Comparison of ENCODE assay signal across 24 cellular contexts in genomic region chr9:134051319-134051718, GRCh38. TPM values are rescaled to one million over a fixed set of nuclear protein-coding genes. Genes with fewer than 3 reads are reported as not detected.
DNase-seq lines count a peak whose midpoint lies in the region; ATAC-seq, FAIRE-seq and TF ChIP-seq lines count a peak whose summit lies in the region.
"Had no signal": no experiment of that assay in that cellular context is flagged by ENCODE, and none has a peak within 500 bp of the region (broad histone marks: within the 10 kb centered on the region; RNA-seq: fewer than 3 reads in every experiment).

No MANE protein-coding gene starts in this region.

- H3K27ac ChIP-seq in liver (ENCODE audit: low read depth in 1 of 2, low read length in 2 of 2) (no peak overlapping the region), HepG2 (ENCODE audit: extremely low read length, insufficient read depth, low read length) (no peak overlapping the region)
- H3K27ac ChIP-seq: 22Rv1; BLaER1 treated with 17β-estradiol and CSF1 and Interleukin-3, amounts not matched to agents 10 nM and 100 nM had no signal

- FAIRE-seq in HepG2 (lab: Jason Lieb, UNC) = no peak
- FAIRE-seq: H54, RCC 7860 had no signal

- WGBS in liver = 77% methylated on average over 16 of the region's 16 CpGs
- 92% methylated on average over 16 of the region's 16 CpGs for WGBS in HepG2 (ENCODE audit: low lambda C conversion rate)

- no peak for DNase-seq in activated CD4-positive, alpha-beta T cell treated with anti-CD3 and anti-CD28 coated beads, Interleukin-2, amount 10 ng/mL, durations not matched to agents 24 days and 14 days
- DNase-seq in activated CD4-positive, alpha-beta T cell treated with anti-CD3 and anti-CD28 coated beads, Interleukin-2, amount 10 ng/mL, durations not matched to agents 7 days and 5 days = no peak
- no peak for DNase-seq in HepG2 (ENCODE audit: low spot score)
- DNase-seq in myocyte (ENCODE audit: low read depth) = peak; percentile 72
- no peak for DNase-seq in stimulated activated CD4-positive, alpha-beta T cell treated with anti-CD3 and anti-CD28 coated beads, Interleukin-4, amount 100 ng/mL, for 1 hour
- no peak for DNase-seq in NCI-H2196 (lab: John Stamatoyannopoulos, UW; ENCODE audit: unreplicated experiment)
- no peak for DNase-seq in nucleus accumbens (lab: John Stamatoyannopoulos, UW)
- DNase-seq: Caco-2; CD4-positive, alpha-beta memory T cell; DMS 273 treated with DMSO at 0.1 percent for 48 hours; DMS79 treated with DMSO at 0.1 percent for 48 hours; Karpas-422; NCI-H1694 treated with DMSO at 0.1 percent for 48 hours; NCI-H2081 treated with DMSO at 0.1 percent for 48 hours; NCI-H2171 treated with DMSO at 0.1 percent for 48 hours; NCI-H446; NCI-H526; OCI-M1; SHP77 had no signal

- no peaks in the 10 kb centered on the region for H3K9me3 Mint-ChIP-seq in activated CD4-positive, alpha-beta T cell treated with anti-CD3 and anti-CD28 coated beads, Interleukin-2, amount 10 ng/mL, durations not matched to agents 24 days and 14 days
- no peaks in the 10 kb centered on the region for H3K9me3 Mint-ChIP-seq in activated CD4-positive, alpha-beta T cell treated with anti-CD3 and anti-CD28 coated beads, Interleukin-2, amount 10 ng/mL, durations not matched to agents 7 days and 5 days

- no peak overlapping the region for H3K9ac ChIP-seq in liver (ENCODE audit: low read depth in 1 of 2, low read length in 2 of 2)
- H3K9ac ChIP-seq in HepG2 (ENCODE audit: insufficient read depth, low read depth, low read length) = no peak overlapping the region
- H3K9ac ChIP-seq: BLaER1 treated with 17β-estradiol and CSF1 and Interleukin-3, amounts not matched to agents 10 nM and 100 nM had no signal

- peaks cover 26% of the 10 kb centered on the region for H3K79me2 ChIP-seq in HepG2 (ENCODE audit: insufficient read depth, low read length)

- no peaks in the 10 kb centered on the region for H3K27me3 Mint-ChIP-seq in activated CD4-positive, alpha-beta T cell treated with anti-CD3 and anti-CD28 coated beads, Interleukin-2, amount 10 ng/mL, durations not matched to agents 24 days and 14 days
- no peaks in the 10 kb centered on the region for H3K27me3 Mint-ChIP-seq in activated CD4-positive, alpha-beta T cell treated with anti-CD3 and anti-CD28 coated beads, Interleukin-2, amount 10 ng/mL, durations not matched to agents 7 days and 5 days
- H3K27me3 Mint-ChIP-seq: CD4-positive, alpha-beta memory T cell had no signal

- no peak overlapping the region for H3K4me2 ChIP-seq in HepG2 (ENCODE audit: low read depth, low read length)
- H3K4me2 ChIP-seq: BLaER1 treated with 17β-estradiol and CSF1 and Interleukin-3, amounts not matched to agents 10 nM and 100 nM had no signal

- in situ Hi-C loops in HepG2 (cut with HindIII; ENCODE audit: extremely low pct_ligation_motif_present, low pct_unique_long_range_greater_than_20kb) = no loop called here

- no peaks in the 10 kb centered on the region for H3K27me3 ChIP-seq in liver (ENCODE audit: control insufficient read depth in 4 of 4, insufficient read depth in 4 of 4, low read length in 3 of 4)
- H3K27me3 ChIP-seq in HepG2 (ENCODE audit: control insufficient read depth in 1 of 2, insufficient read depth in 2 of 2, low read length in 2 of 2) = no peaks in the 10 kb centered on the region
- H3K27me3 ChIP-seq: BLaER1 treated with 17β-estradiol and CSF1 and Interleukin-3, amounts not matched to agents 10 nM and 100 nM had no signal

- no peaks in the 10 kb centered on the region for H4K20me1 ChIP-seq in HepG2 (ENCODE audit: insufficient read depth, low read length)

- TF ChIP-seq POLR2A in HepG2 (IDR thresholded peaks at IDR 0.05; ENCODE audit: insufficient read depth in 1 of 2, low read depth in 2 of 2, low read length in 2 of 2) = no peak

- CTCF ChIA-PET in activated CD4-positive, alpha-beta T cell treated with anti-CD3 and anti-CD28 coated beads, Interleukin-2, amount 10 ng/mL, durations not matched to agents 7 days and 5 days (lab: Charles Lee) = interaction anchor here (1.0 to 1.8 kb wide), 4 partner anchors 9 to 47 kb away, joined by 3 to 4 read pairs (median 3); no protein-coding TSS in a partner anchor
- CTCF ChIA-PET in HepG2 (lab: Yijun Ruan, JAX; ENCODE audit: low intra/inter-chr PET ratio, low total read pairs) = no interaction called here

- no peak for TF ChIP-seq CTCF in liver (IDR thresholded peaks at IDR 0.05; ENCODE audit: low read depth, low read length, missing input control)
- TF ChIP-seq CTCF in HepG2 (CRISPR knock-in tag; IDR thresholded peaks at IDR 0.05) = no peak

- H3K4me3 ChIP-seq in liver (ENCODE audit: low read depth in 1 of 3, low read length in 3 of 3) = no peak overlapping the region
- H3K4me3 ChIP-seq in HepG2 (replicated peaks in 1 of 3; ENCODE audit: insufficient read depth in 1 of 3, low read depth in 2 of 3, low read length in 3 of 3) = no peak overlapping the region
- H3K4me3 ChIP-seq: BLaER1 treated with 17β-estradiol and CSF1 and Interleukin-3, amounts not matched to agents 10 nM and 100 nM had no signal

- H2AFZ ChIP-seq in HepG2 (ENCODE audit: low read length) = no peak overlapping the region

- H3K36me3 ChIP-seq in liver (ENCODE audit: control insufficient read depth in 4 of 4, insufficient read depth in 3 of 4, low read depth in 1 of 4, low read length in 3 of 4) (peaks cover 3 to 22% (median 13%) of the 10 kb centered on the region in 4 donors), HepG2 (replicated peaks in 1 of 2; ENCODE audit: control insufficient read depth in 1 of 2, insufficient read depth in 2 of 2, low read length in 2 of 2) (peaks cover 40 to 66% of the 10 kb centered on the region in 2 experiments)

- ATAC-seq in HepG2 = no peak

- POLR2A ChIA-PET in activated CD4-positive, alpha-beta T cell treated with anti-CD3 and anti-CD28 coated beads, Interleukin-2, amount 10 ng/mL, durations not matched to agents 7 days and 5 days (lab: Charles Lee) = no interaction called here
- POLR2A ChIA-PET in HepG2 (lab: Yijun Ruan, JAX) = no interaction called here

- H3K4me1 ChIP-seq in liver (ENCODE audit: control insufficient read depth in 4 of 4, insufficient read depth in 4 of 4, low read length in 3 of 4) = peaks cover 13 to 76% (median 48%) of the 10 kb centered on the region in 4 donors
- H3K4me1 ChIP-seq in HepG2 (ENCODE audit: insufficient read depth, low read length) = peaks cover 9% of the 10 kb centered on the region
- H3K4me1 ChIP-seq: Caco-2 had no signal

- intact Hi-C loops in activated CD4-positive, alpha-beta T cell treated with anti-CD3 and anti-CD28 coated beads, Interleukin-2, amount 10 ng/mL, durations not matched to agents 24 days and 14 days (cut with micrococcal nuclease) = no loop called here
- intact Hi-C loops in HepG2 (cut with micrococcal nuclease; ENCODE audit: unreplicated experiment) = no loop called here

- H3K36me3 Mint-ChIP-seq in activated CD4-positive, alpha-beta T cell treated with anti-CD3 and anti-CD28 coated beads, Interleukin-2, amount 10 ng/mL, durations not matched to agents 24 days and 14 days (ENCODE audit: low read depth) = peaks cover 11% of the 10 kb centered on the region
- H3K36me3 Mint-ChIP-seq in activated CD4-positive, alpha-beta T cell treated with anti-CD3 and anti-CD28 coated beads, Interleukin-2, amount 10 ng/mL, durations not matched to agents 7 days and 5 days (ENCODE audit: low read depth) = peaks cover 8% of the 10 kb centered on the region

- H3K9me3 ChIP-seq in liver (ENCODE audit: control insufficient read depth in 4 of 4, low read length in 3 of 4) (no peaks in the 10 kb centered on the region), HepG2 (ENCODE audit: low read length) (no peaks in the 10 kb centered on the region)
- H3K9me3 ChIP-seq: BLaER1 treated with 17β-estradiol and CSF1 and Interleukin-3, amounts not matched to agents 10 nM and 100 nM; Caco-2 had no signal

- H3K4me3 Mint-ChIP-seq in activated CD4-positive, alpha-beta T cell treated with anti-CD3 and anti-CD28 coated beads, Interleukin-2, amount 10 ng/mL, durations not matched to agents 24 days and 14 days = no peak overlapping the region
- no peak overlapping the region for H3K4me3 Mint-ChIP-seq in activated CD4-positive, alpha-beta T cell treated with anti-CD3 and anti-CD28 coated beads, Interleukin-2, amount 10 ng/mL, durations not matched to agents 7 days and 5 days
- H3K4me3 Mint-ChIP-seq: CD4-positive, alpha-beta memory T cell had no signal

- no peak for TF ChIP-seq EP300 in HepG2 (IDR thresholded peaks at IDR 0.05; ENCODE audit: low read depth in 2 of 2, low read length in 2 of 2)
- TF ChIP-seq EP300 in HepG2 (CRISPR knock-in tag; IDR thresholded peaks at IDR 0.05; ENCODE audit: borderline replicate concordance) = no peak

- no peak for TF ChIP-seq RAD21 in liver (IDR thresholded peaks at IDR 0.05)
- no peak for TF ChIP-seq RAD21 in HepG2 (CRISPR knock-in tag; IDR thresholded peaks at IDR 0.05)

- H3K4me1 Mint-ChIP-seq in activated CD4-positive, alpha-beta T cell treated with anti-CD3 and anti-CD28 coated beads, Interleukin-2, amount 10 ng/mL, durations not matched to agents 24 days and 14 days = no peaks in the 10 kb centered on the region
- H3K4me1 Mint-ChIP-seq in activated CD4-positive, alpha-beta T cell treated with anti-CD3 and anti-CD28 coated beads, Interleukin-2, amount 10 ng/mL, durations not matched to agents 7 days and 5 days = peaks cover 2% of the 10 kb centered on the region

- BruUV-seq in HepG2 (replicated peaks; lab: Mats Ljungman, UMichigan) = no TSS peak

- peak overlapping the region; percentile 3 for H3K27ac Mint-ChIP-seq in activated CD4-positive, alpha-beta T cell treated with anti-CD3 and anti-CD28 coated beads, Interleukin-2, amount 10 ng/mL, durations not matched to agents 24 days and 14 days
- no peak overlapping the region for H3K27ac Mint-ChIP-seq in activated CD4-positive, alpha-beta T cell treated with anti-CD3 and anti-CD28 coated beads, Interleukin-2, amount 10 ng/mL, durations not matched to agents 7 days and 5 days

RNA-seq across cellular contexts. Expression of gene BRD3, which starts 16.5 kb away (rescaled TPM):
- total RNA-seq in activated CD4-positive, alpha-beta T cell treated with anti-CD3 and anti-CD28 coated beads, Interleukin-2, amount 10 ng/mL, durations not matched to agents 24 days and 14 days = 32.3 and 40.9 TPM in 2 replicates
- total RNA-seq in activated CD4-positive, alpha-beta T cell treated with anti-CD3 and anti-CD28 coated beads, Interleukin-2, amount 10 ng/mL, durations not matched to agents 7 days and 5 days = 10 to 100 TPM; 40.1 to 47.4 TPM
- total RNA-seq in liver (10 to 100 TPM; 10.5 to 17.7 TPM), HepG2 (2016; rRNA removed; fragmentation: Illumina TruSeq; extraction: Trizol) (5.9 and 11.2 TPM in 2 replicates), myocyte (14.2 and 19.0 TPM in 2 replicates)
- polyA plus RNA-seq in liver (10 to 100 TPM in 1 of 2 donors, 1 to 10 TPM in 1; 7.2 to 14.9 TPM), HepG2 (2011; rRNA removed) (12.8 and 12.9 TPM in 2 replicates)
- total RNA-seq in HepG2 (2016; cell fraction: cytosol; rRNA removed; fragmentation: Illumina TruSeq; extraction: Trizol; ENCODE audit: low read depth) = 1.2 TPM in 2 replicates
- 7.7 and 8.4 TPM in 2 replicates for total RNA-seq in HepG2 (2016; cell fraction: insoluble cytoplasmic fraction; rRNA removed; fragmentation: Illumina TruSeq; extraction: Trizol)
- total RNA-seq in HepG2 (2016; cell fraction: membrane; rRNA removed; fragmentation: Illumina TruSeq; extraction: Trizol) = 4.3 and 4.8 TPM in 2 replicates
- 8.6 and 9.0 TPM in 2 replicates for total RNA-seq in HepG2 (2016; cell fraction: nucleus; rRNA removed; fragmentation: Illumina TruSeq; extraction: Trizol)
- polyA plus RNA-seq in HepG2 (2011; cell fraction: cytosol; rRNA removed) = 7.3 and 8.3 TPM in 2 replicates
- 33.7 and 42.3 TPM in 2 replicates for polyA plus RNA-seq in HepG2 (2011; cell fraction: nucleus; rRNA removed)
- 22.7 and 27.4 TPM in 2 replicates for polyA plus RNA-seq in HepG2 (2012)
- polyA plus RNA-seq in HepG2 (2016; cell fraction: cytosol; fragmentation: Illumina TruSeq; extraction: Trizol; ENCODE audit: low read depth) = 1.8 and 2.3 TPM in 2 replicates
- polyA plus RNA-seq in HepG2 (2016; cell fraction: insoluble cytoplasmic fraction; fragmentation: Illumina TruSeq; extraction: Trizol; ENCODE audit: low read depth) = 12.6 and 17.1 TPM in 2 replicates
- polyA plus RNA-seq in HepG2 (2016; cell fraction: membrane; fragmentation: Illumina TruSeq; extraction: Trizol; ENCODE audit: low read depth) = 4.3 and 4.6 TPM in 2 replicates
- 21.2 and 21.4 TPM in 2 replicates for polyA plus RNA-seq in HepG2 (2016; cell fraction: nucleus; fragmentation: Illumina TruSeq; extraction: Trizol; ENCODE audit: insufficient read depth, low read depth)
- 15.0 and 25.5 TPM in 2 replicates for polyA minus RNA-seq in HepG2 (2011; rRNA and poly(A)+ RNA removed; ENCODE audit: low replicate concordance)
- 23.5 and 27.0 TPM in 2 replicates for polyA minus RNA-seq in HepG2 (2011; cell fraction: cytosol; rRNA and poly(A)+ RNA removed)
- 13.3 and 16.8 TPM in 2 replicates for polyA minus RNA-seq in HepG2 (2011; cell fraction: nucleus; rRNA and poly(A)+ RNA removed)
- polyA plus RNA-seq in myocyte (2012) = 19.3 TPM

RNA-seq across cellular contexts. Expression of gene BRD3OS, which starts 26.0 kb away (rescaled TPM):
- total RNA-seq in activated CD4-positive, alpha-beta T cell treated with anti-CD3 and anti-CD28 coated beads, Interleukin-2, amount 10 ng/mL, durations not matched to agents 24 days and 14 days = 12.6 and 14.9 TPM in 2 replicates
- 10 to 100 TPM; 11.1 to 12.9 TPM for total RNA-seq in activated CD4-positive, alpha-beta T cell treated with anti-CD3 and anti-CD28 coated beads, Interleukin-2, amount 10 ng/mL, durations not matched to agents 7 days and 5 days
- total RNA-seq in liver (1 to 10 TPM; 2.6 to 3.2 TPM), HepG2 (2016; rRNA removed; fragmentation: Illumina TruSeq; extraction: Trizol) (4.9 and 5.0 TPM in 2 replicates), myocyte (10.5 and 13.4 TPM in 2 replicates)
- polyA plus RNA-seq in liver (1 to 10 TPM; 2.1 to 5.1 TPM), HepG2 (2011; rRNA removed) (3.9 and 5.7 TPM in 2 replicates)
- total RNA-seq in HepG2 (2016; cell fraction: cytosol; rRNA removed; fragmentation: Illumina TruSeq; extraction: Trizol; ENCODE audit: low read depth) = 2.6 and 4.1 TPM in 2 replicates
- 4.9 and 5.5 TPM in 2 replicates for total RNA-seq in HepG2 (2016; cell fraction: insoluble cytoplasmic fraction; rRNA removed; fragmentation: Illumina TruSeq; extraction: Trizol)
- total RNA-seq in HepG2 (2016; cell fraction: membrane; rRNA removed; fragmentation: Illumina TruSeq; extraction: Trizol) = 10.3 and 11.9 TPM in 2 replicates
- total RNA-seq in HepG2 (2016; cell fraction: nucleus; rRNA removed; fragmentation: Illumina TruSeq; extraction: Trizol) = 3.1 and 4.3 TPM in 2 replicates
- 3.3 and 4.0 TPM in 2 replicates for polyA plus RNA-seq in HepG2 (2011; cell fraction: cytosol; rRNA removed)
- polyA plus RNA-seq in HepG2 (2011; cell fraction: nucleus; rRNA removed) = 3.3 and 3.7 TPM in 2 replicates
- 2.3 and 2.6 TPM in 2 replicates for polyA plus RNA-seq in HepG2 (2012)
- 4.5 and 6.0 TPM in 2 replicates for polyA plus RNA-seq in HepG2 (2016; cell fraction: cytosol; fragmentation: Illumina TruSeq; extraction: Trizol; ENCODE audit: low read depth)
- 5.4 and 5.8 TPM in 2 replicates for polyA plus RNA-seq in HepG2 (2016; cell fraction: insoluble cytoplasmic fraction; fragmentation: Illumina TruSeq; extraction: Trizol; ENCODE audit: low read depth)
- polyA plus RNA-seq in HepG2 (2016; cell fraction: membrane; fragmentation: Illumina TruSeq; extraction: Trizol; ENCODE audit: low read depth) = 8.8 and 10.1 TPM in 2 replicates
- 4.3 and 5.4 TPM in 2 replicates for polyA plus RNA-seq in HepG2 (2016; cell fraction: nucleus; fragmentation: Illumina TruSeq; extraction: Trizol; ENCODE audit: insufficient read depth, low read depth)
- polyA minus RNA-seq in HepG2 (2011; rRNA and poly(A)+ RNA removed; ENCODE audit: low replicate concordance) = 5.6 and 12.7 TPM in 2 replicates
- polyA minus RNA-seq in HepG2 (2011; cell fraction: cytosol; rRNA and poly(A)+ RNA removed) = 2.5 and 3.1 TPM in 2 replicates
- 1.5 and 2.1 TPM in 2 replicates for polyA minus RNA-seq in HepG2 (2011; cell fraction: nucleus; rRNA and poly(A)+ RNA removed)
- 25.6 TPM for polyA plus RNA-seq in myocyte (2012)

RNA-seq across cellular contexts. Expression of gene VAV2, which starts 59.2 kb away (rescaled TPM):
- total RNA-seq in activated CD4-positive, alpha-beta T cell treated with anti-CD3 and anti-CD28 coated beads, Interleukin-2, amount 10 ng/mL, durations not matched to agents 24 days and 14 days = 6.3 and 9.0 TPM in 2 replicates
- total RNA-seq in activated CD4-positive, alpha-beta T cell treated with anti-CD3 and anti-CD28 coated beads, Interleukin-2, amount 10 ng/mL, durations not matched to agents 7 days and 5 days = 1 to 10 TPM; 6.2 TPM
- total RNA-seq in liver = 10 to 100 TPM; 12.6 to 26.4 TPM
- 10 to 100 TPM in 1 of 2 donors, 1 to 10 TPM in 1; 4.9 to 21.4 TPM for polyA plus RNA-seq in liver
- 21.2 and 22.5 TPM in 2 replicates for total RNA-seq in HepG2 (2016; rRNA removed; fragmentation: Illumina TruSeq; extraction: Trizol)
- 11.6 and 15.3 TPM in 2 replicates for total RNA-seq in HepG2 (2016; cell fraction: cytosol; rRNA removed; fragmentation: Illumina TruSeq; extraction: Trizol; ENCODE audit: low read depth)
- total RNA-seq in HepG2 (2016; cell fraction: insoluble cytoplasmic fraction; rRNA removed; fragmentation: Illumina TruSeq; extraction: Trizol) = 17.5 and 22.6 TPM in 2 replicates
- total RNA-seq in HepG2 (2016; cell fraction: membrane; rRNA removed; fragmentation: Illumina TruSeq; extraction: Trizol) = 15.0 and 15.8 TPM in 2 replicates
- 24.8 and 26.3 TPM in 2 replicates for total RNA-seq in HepG2 (2016; cell fraction: nucleus; rRNA removed; fragmentation: Illumina TruSeq; extraction: Trizol)
- 22.9 and 32.7 TPM in 2 replicates for polyA plus RNA-seq in HepG2 (2011; rRNA removed)
- 23.2 and 24.2 TPM in 2 replicates for polyA plus RNA-seq in HepG2 (2011; cell fraction: cytosol; rRNA removed)
- polyA plus RNA-seq in HepG2 (2011; cell fraction: nucleus; rRNA removed) = 70.9 and 79.3 TPM in 2 replicates
- 34.9 and 35.5 TPM in 2 replicates for polyA plus RNA-seq in HepG2 (2012)
- polyA plus RNA-seq in HepG2 (2016; cell fraction: cytosol; fragmentation: Illumina TruSeq; extraction: Trizol; ENCODE audit: low read depth) = 2.1 and 2.5 TPM in 2 replicates
- polyA plus RNA-seq in HepG2 (2016; cell fraction: insoluble cytoplasmic fraction; fragmentation: Illumina TruSeq; extraction: Trizol; ENCODE audit: low read depth) = 21.5 and 26.8 TPM in 2 replicates
- polyA plus RNA-seq in HepG2 (2016; cell fraction: membrane; fragmentation: Illumina TruSeq; extraction: Trizol; ENCODE audit: low read depth) = 8.7 and 9.2 TPM in 2 replicates
- polyA plus RNA-seq in HepG2 (2016; cell fraction: nucleus; fragmentation: Illumina TruSeq; extraction: Trizol; ENCODE audit: insufficient read depth, low read depth) = 61.9 and 62.3 TPM in 2 replicates
- polyA minus RNA-seq in HepG2 (2011; rRNA and poly(A)+ RNA removed; ENCODE audit: low replicate concordance) = 37.6 and 51.8 TPM in 2 replicates
- polyA minus RNA-seq in HepG2 (2011; cell fraction: cytosol; rRNA and poly(A)+ RNA removed) = 33.6 and 35.2 TPM in 2 replicates
- polyA minus RNA-seq in HepG2 (2011; cell fraction: nucleus; rRNA and poly(A)+ RNA removed) = 32.7 and 34.4 TPM in 2 replicates
- total RNA-seq in myocyte = 7.5 and 10.4 TPM in 2 replicates
- polyA plus RNA-seq in myocyte (2012) = 20.6 TPM
